In genomic region chr11:117593065-117593464, GRCh38 we compare ENCODE assay signal across 6 cellular contexts.
"Had no signal": no experiment of that assay in that cellular context is flagged by ENCODE, and none has a peak within 500 bp of the region (broad histone marks: within the 10 kb centered on the region; RNA-seq: fewer than 3 reads in every experiment).

No MANE protein-coding gene starts in this region.

- H3K9me3 Mint-ChIP-seq: H9 had no signal

- H3K27ac ChIP-seq: GM23248 had no signal

- H3K4me3 ChIP-seq: GM23248, K562 had no signal

- H3K27ac Mint-ChIP-seq: H9 had no signal

- DNase-seq: GM23248, GOT3, H9, HCEC 1CT, IMR-90 had no signal

- ATAC-seq: K562 had no signal

- H3K4me3 Mint-ChIP-seq: H9 had no signal
